8 cellular contexts compared by ENCODE assay signal in the genomic region with DNA sequence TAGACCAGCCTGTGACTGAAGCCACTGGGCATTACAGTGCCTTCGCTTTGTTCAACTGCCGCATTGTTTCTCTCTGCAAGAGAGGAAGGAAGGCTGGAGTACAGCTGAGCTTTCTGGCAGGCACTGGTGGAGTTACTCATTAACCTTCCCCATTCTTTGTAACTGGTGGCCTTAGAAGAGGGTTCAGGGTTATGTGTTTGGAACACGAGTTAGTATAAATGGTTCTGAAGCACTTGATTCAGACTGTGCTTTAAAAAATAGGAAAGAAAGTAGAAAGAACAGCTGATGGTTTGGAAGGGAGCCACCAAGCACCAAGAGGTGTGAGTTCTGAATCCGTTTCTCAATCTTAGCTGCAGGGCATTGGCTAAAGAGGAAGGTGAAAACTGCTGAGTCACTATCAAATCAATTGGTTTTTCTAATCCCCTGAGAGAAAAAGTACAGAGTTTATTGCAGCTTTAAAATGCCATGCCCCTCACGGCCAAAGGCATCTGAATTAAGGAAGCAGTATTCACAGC. TPM values are rescaled to one million over a fixed set of nuclear protein-coding genes. Genes with fewer than 3 reads are reported as not detected.
DNase-seq lines count a peak whose midpoint lies in the region; ATAC-seq and TF ChIP-seq lines count a peak whose summit lies in the region.

No MANE protein-coding gene starts in this region.

- no peak overlapping the region for H3K4me3 ChIP-seq in BJ (ENCODE audit: low read depth, low read length)
- H3K4me3 ChIP-seq in foreskin fibroblast (ENCODE audit: low read depth in 1 of 2, low read length in 2 of 2) = peak overlapping the region in 1 of 2 donors; percentile 28

- DNase-seq in BJ (ENCODE audit: low read depth) = peak; percentile 39
- DNase-seq in T1000 (lab: John Stamatoyannopoulos, UW) = peak; percentile 29
- DNase-seq in foreskin fibroblast = peak; percentile 70 to 84
- DNase-seq in nucleus accumbens (lab: John Stamatoyannopoulos, UW) = peak in 41 of 56 donors; percentile 2 to 64 (median 22)
- DNase-seq in 8988T = no peak
- DNase-seq in NCI-H1436 (lab: John Stamatoyannopoulos, UW) = no peak

- ATAC-seq in GM21367 (IDR thresholded peaks at IDR 0.05; ENCODE audit: unreplicated experiment) = peak; percentile 84
- peak; percentile 94 for ATAC-seq in HG03571 (IDR thresholded peaks at IDR 0.05; ENCODE audit: unreplicated experiment)

- no peaks in the 10 kb centered on the region for H3K36me3 ChIP-seq in BJ (ENCODE audit: control insufficient read depth, insufficient read depth, low read length)

- no peaks in the 10 kb centered on the region for H3K27me3 ChIP-seq in BJ (ENCODE audit: control insufficient read depth, insufficient read depth, low read length)

- no peak for TF ChIP-seq CTCF in BJ (IDR thresholded peaks at IDR 0.05; ENCODE audit: insufficient read depth, low read depth, low read length)
- no peak for TF ChIP-seq CTCF in foreskin fibroblast (IDR thresholded peaks at IDR 0.05; ENCODE audit: low read depth, low read length)

- CTCF ChIA-PET in BJ (lab: Yijun Ruan, JAX) = interaction anchor here (0.9 kb wide), 1 partner anchor 117 kb away, joined by 3 read pairs; no protein-coding TSS in a partner anchor

- POLR2A ChIA-PET in BJ (lab: Charles Lee) = no interaction called here

RNA-seq across cellular contexts. Expression of a gene that starts 3.7 kb away (rescaled TPM):
- polyA plus RNA-seq in BJ (2011; rRNA removed) = 0.11 and 0.15 TPM in 2 replicates
- polyA minus RNA-seq in BJ (2011; rRNA and poly(A)+ RNA removed) = not detected in 2 replicates

Comparison
In these comparisons a context has a peak if more than half of its experiments do, and no peak if none do; other contexts are left out.
1. DNase-seq: peak in BJ (single experiment), T1000 (single experiment), foreskin fibroblast (2 of 2) and nucleus accumbens (41 of 56); none in 8988T (single experiment) and NCI-H1436 (single experiment).